18 cellular contexts compared by ENCODE assay signal in the genomic region with DNA sequence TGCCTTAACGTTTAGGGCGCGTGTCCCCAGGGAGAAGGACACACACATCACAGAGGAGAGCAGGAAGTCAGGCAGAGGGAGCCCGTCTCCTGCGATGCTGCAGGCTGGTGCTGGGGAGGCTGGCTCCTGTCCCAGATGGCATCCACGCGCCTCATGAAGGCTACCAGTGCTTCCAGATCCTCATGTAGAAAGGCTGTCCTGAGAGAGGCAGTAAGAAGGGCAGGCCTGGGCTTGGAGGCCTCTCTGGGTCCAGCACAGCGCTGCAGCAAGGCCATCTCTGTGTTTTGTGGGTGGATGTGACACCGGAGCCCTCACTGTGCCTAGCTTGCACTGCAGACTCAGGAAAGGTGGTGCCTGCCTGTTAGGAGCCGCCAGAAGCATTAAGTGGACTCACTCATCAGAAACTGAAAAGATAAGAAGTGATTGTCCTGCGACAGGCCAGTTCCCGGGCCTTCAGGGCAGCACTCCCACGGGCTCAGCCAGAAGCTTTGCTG.
DNase-seq lines count a peak whose midpoint lies in the region; ATAC-seq and TF ChIP-seq lines count a peak whose summit lies in the region.
"Had no signal": no experiment of that assay in that cellular context is flagged by ENCODE, and none has a peak within 500 bp of the region (broad histone marks: within the 10 kb centered on the region; RNA-seq: fewer than 3 reads in every experiment).

No MANE protein-coding gene starts in this region.

- H3K27me3 ChIP-seq in A673 (replicated peaks; ENCODE audit: insufficient read depth, low read depth, low read length, poor library complexity) (peaks cover 5% of the 10 kb centered on the region), DND-41 (ENCODE audit: insufficient read depth, low read length, poor library complexity) (no peaks in the 10 kb centered on the region)

- H3K36me3 ChIP-seq in A673 (ENCODE audit: insufficient read depth, low read length, poor library complexity, severe bottlenecking) (no peaks in the 10 kb centered on the region), DND-41 (ENCODE audit: insufficient read depth, low read length) (no peaks in the 10 kb centered on the region)
- H3K36me3 ChIP-seq: esophagus muscularis mucosa had no signal

- no peaks in the 10 kb centered on the region for H3K9me3 ChIP-seq in A673 (ENCODE audit: low read depth, low read length, poor library complexity, severe bottlenecking)
- no peaks in the 10 kb centered on the region for H3K9me3 ChIP-seq in DND-41 (ENCODE audit: insufficient read depth, low read length, severe bottlenecking)

- H3K4me1 ChIP-seq in A673 (ENCODE audit: insufficient read depth, low read length, poor library complexity, severe bottlenecking), result peaks cover 5% of the 10 kb centered on the region
- no peaks in the 10 kb centered on the region for H3K4me1 ChIP-seq in DND-41 (ENCODE audit: insufficient read depth, low read length)

- H3K27ac ChIP-seq in A673 (ENCODE audit: low read depth, low read length, poor library complexity, severe bottlenecking) (no peak overlapping the region), DND-41 (ENCODE audit: low read length) (no peak overlapping the region)
- H3K27ac ChIP-seq: esophagus muscularis mucosa had no signal

- H3K9ac ChIP-seq in DND-41 (ENCODE audit: low read depth, low read length), result no peak overlapping the region

- ATAC-seq in DND-41 (ENCODE audit: insufficient read depth, low read depth) (0 out of 3 replicates have a peak, but pooled peaks have one; percentile 22), GM19467 (IDR thresholded peaks at IDR 0.05; ENCODE audit: unreplicated experiment) (no peak)
- ATAC-seq: stimulated activated naive CD8-positive, alpha-beta T cell treated with anti-CD3 and anti-CD28 coated beads, Interleukin-15, amount 100 ng/mL, for 72 hours; T-helper 17 cell had no signal

- H3K4me2 ChIP-seq in DND-41 (ENCODE audit: insufficient read depth, low read length), result no peak overlapping the region

- no peaks in the 10 kb centered on the region; the same call in 1 of the 2 replicates for H4K20me1 ChIP-seq in DND-41 (ENCODE audit: insufficient read depth, low read length)

- CTCF ChIA-PET in A673 (lab: Charles Lee), result no interaction called here

- H2AFZ ChIP-seq in DND-41 (ENCODE audit: low read depth, low read length), result no peak overlapping the region

- TF ChIP-seq CTCF in A673 (conservative IDR thresholded peaks at IDR 0.05; ENCODE audit: low read depth, low read length) (no peak), DND-41 (IDR thresholded peaks at IDR 0.05; ENCODE audit: borderline replicate concordance, extremely low read depth, low read length, poor library complexity, severe bottlenecking) (no peak)

- DNase-seq in A673 (ENCODE audit: low spot score) (peak; percentile 22), DND-41 (no peak), cerebellum (ENCODE audit: low spot score) (peak; percentile 54), mesenteric fat pad (ENCODE audit: low spot score) (peak; percentile 73), amniotic stem cell (lab: John Stamatoyannopoulos, UW) (no peak), RKO (ENCODE audit: low spot score) (no peak)
- DNase-seq in stimulated activated naive CD4-positive, alpha-beta T cell (lab: John Stamatoyannopoulos, UW), result no peak
- DNase-seq: activated gamma-delta T cell treated with Interleukin-2 at 50 U/mL for 16 hours; AML-193; DMS79; glutamatergic neuron; kidney glomerular epithelial cell; NCI-H187; stimulated activated CD4-positive, alpha-beta T cell treated with anti-CD3 and anti-CD28 coated beads, Interleukin-15, amount 100 ng/mL, for 24 hours; stimulated activated naive CD8-positive, alpha-beta T cell treated with anti-CD3 and anti-CD28 coated beads, Interleukin-15, amount 100 ng/mL, for 72 hours; T-helper 17 cell had no signal

- H3K4me3 ChIP-seq in A673 (ENCODE audit: low read depth, low read length, poor library complexity, severe bottlenecking), result no peak overlapping the region
- H3K4me3 ChIP-seq in DND-41 (ENCODE audit: low read depth in 1 of 2, low read length in 2 of 2), result no peak overlapping the region
- H3K4me3 ChIP-seq: esophagus muscularis mucosa had no signal

- intact Hi-C loops in A673 (cut with micrococcal nuclease; ENCODE audit: unreplicated experiment), result no loop called here

- BruUV-seq in A673 (replicated peaks; lab: Mats Ljungman, UMichigan), result no TSS peak

- POLR2A ChIA-PET in A673 (lab: Charles Lee; ENCODE audit: low non-redundant PET), result no interaction called here

- H3K79me2 ChIP-seq in DND-41 (ENCODE audit: insufficient read depth, low read length), result no peaks in the 10 kb centered on the region

Comparison
In these comparisons a context has a peak if more than half of its experiments do, and no peak if none do; other contexts are left out.
1. DNase-seq: peak in A673 (single experiment), cerebellum (single experiment) and mesenteric fat pad (single experiment); none in DND-41 (single experiment), stimulated activated naive CD4-positive, alpha-beta T cell (0 of 6), amniotic stem cell (single experiment) and RKO (single experiment).